In the genomic region with DNA sequence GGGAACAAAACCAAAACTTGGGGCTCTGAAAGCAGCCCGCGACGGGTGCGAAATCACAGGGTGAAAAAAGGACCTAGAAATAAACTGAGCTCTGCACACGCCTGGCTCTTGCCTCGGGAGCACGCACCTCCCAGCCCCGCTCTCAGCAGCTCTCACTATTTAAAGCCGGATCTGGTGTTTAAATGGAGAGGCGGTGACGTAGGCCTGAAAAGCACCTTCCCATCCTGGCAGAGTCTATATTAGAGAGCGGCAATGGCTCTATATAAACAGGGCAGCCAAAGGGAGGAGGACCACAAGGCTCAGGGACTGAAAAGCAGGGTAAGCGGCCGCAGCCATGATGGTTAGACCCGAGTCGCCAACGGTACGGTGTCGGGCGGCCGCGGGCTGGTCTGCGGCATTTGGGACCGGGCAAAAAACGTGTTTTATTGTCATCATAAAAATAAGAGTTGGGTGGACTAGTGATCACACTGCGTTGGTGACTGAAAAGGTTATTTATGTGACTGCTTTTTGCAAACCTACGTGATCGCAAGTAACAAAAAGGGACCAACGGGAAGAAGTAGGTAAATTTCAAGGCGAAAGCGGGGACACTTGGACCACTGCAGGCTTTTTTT, we compare ENCODE assay signal across 1 cellular context.
TF ChIP-seq lines count a peak whose summit lies in the region.

No MANE protein-coding gene starts in this region.

TF ChIP-seq in HEK293, 187 proteins besides CTCF, POLR2A, EP300 and RAD21 (continued from another document):
- TF ChIP-seq ZNF76 (tag by site-specific recombination; IDR thresholded peaks at IDR 0.05; ENCODE audit: borderline replicate concordance, low read depth) (peak; percentile 25; the same call in 1 of the 2 replicates), ZNF19 (tag by site-specific recombination; IDR thresholded peaks at IDR 0.05; ENCODE audit: low read depth) (no peak), ZFP37 (tag by site-specific recombination; IDR thresholded peaks at IDR 0.05) (no peak), ZNF549 (tag by site-specific recombination; IDR thresholded peaks at IDR 0.05) (peak; percentile 49; the same call in 1 of the 2 replicates), ZFP69B (tag by site-specific recombination; IDR thresholded peaks at IDR 0.05) (no peak), ZNF132 (tag by site-specific recombination; IDR thresholded peaks at IDR 0.05; ENCODE audit: borderline replicate concordance) (no peak), YY1 (tag by site-specific recombination; IDR thresholded peaks at IDR 0.05) (peak; percentile 61; the same call in 1 of the 2 replicates), INSM2 (tag by site-specific recombination; IDR thresholded peaks at IDR 0.05) (no peak), ZNF510 (tag by site-specific recombination; IDR thresholded peaks at IDR 0.05; ENCODE audit: insufficient replicate concordance) (no peak), OVOL3 (tag by site-specific recombination; IDR thresholded peaks at IDR 0.05) (no peak), ZNF585B (tag by site-specific recombination; IDR thresholded peaks at IDR 0.05) (no peak), PRDM1 (tag by site-specific recombination; IDR thresholded peaks at IDR 0.05) (peak; percentile 61; the same call in 1 of the 2 replicates), SP2 (tag by site-specific recombination; IDR thresholded peaks at IDR 0.05) (peak; percentile 51), SCRT2 (tag by site-specific recombination; IDR thresholded peaks at IDR 0.05) (no peak), ZSCAN16 (tag by site-specific recombination; IDR thresholded peaks at IDR 0.05) (no peak), ZNF660 (tag by site-specific recombination; IDR thresholded peaks at IDR 0.05) (peak; percentile 69), ZBTB26 (tag by site-specific recombination; optimal IDR thresholded peaks at IDR 0.05) (peak; percentile 50), ZNF571 (tag by site-specific recombination; IDR thresholded peaks at IDR 0.05) (no peak), ZNF561 (tag by site-specific recombination; IDR thresholded peaks at IDR 0.05; ENCODE audit: borderline replicate concordance) (peak; percentile 66; the same call in 1 of the 2 replicates), KLF1 (tag by site-specific recombination; IDR thresholded peaks at IDR 0.05) (no peak), ZBTB8A (tag by site-specific recombination; IDR thresholded peaks at IDR 0.05) (peak; percentile 42; the same call in 1 of the 2 replicates), ZBTB20 (tag by site-specific recombination; IDR thresholded peaks at IDR 0.05) (peak; percentile 40; the same call in 1 of the 2 replicates), ZNF501 (tag by site-specific recombination; IDR thresholded peaks at IDR 0.05) (no peak), ZNF248 (tag by site-specific recombination; IDR thresholded peaks at IDR 0.05) (no peak), ZNF423 (tag by site-specific recombination; IDR thresholded peaks at IDR 0.05) (no peak), ZNF2 (tag by site-specific recombination; IDR thresholded peaks at IDR 0.05) (0 out of 2 replicates have a peak, but pooled peaks have one; percentile 36), GLIS1 (tag by site-specific recombination; IDR thresholded peaks at IDR 0.05) (0 out of 2 replicates have a peak, but pooled peaks have one; percentile 12), ZBTB48 (tag by site-specific recombination; IDR thresholded peaks at IDR 0.05) (peak; percentile 38; the same call in 1 of the 2 replicates), ZNF596 (tag by site-specific recombination; IDR thresholded peaks at IDR 0.05) (no peak), OSR2 (tag by site-specific recombination; IDR thresholded peaks at IDR 0.05) (no peak), ZNF221 (tag by site-specific recombination; IDR thresholded peaks at IDR 0.05; ENCODE audit: borderline replicate concordance) (no peak), SP7 (tag by site-specific recombination; IDR thresholded peaks at IDR 0.05) (peak; percentile 44; the same call in 1 of the 2 replicates), ZBTB44 (tag by site-specific recombination; IDR thresholded peaks at IDR 0.05) (0 out of 2 replicates have a peak, but pooled peaks have one; percentile 18), EGR2 (tag by site-specific recombination; IDR thresholded peaks at IDR 0.05; ENCODE audit: low read depth) (no peak), ZNF830 (tag by site-specific recombination; IDR thresholded peaks at IDR 0.05; ENCODE audit: low read depth) (no peak), ZNF341 (tag by site-specific recombination; IDR thresholded peaks at IDR 0.05; ENCODE audit: low read depth) (peak; percentile 93), ZXDB (tag by site-specific recombination; IDR thresholded peaks at IDR 0.05) (no peak)
- TF ChIP-seq, protein P1, sequence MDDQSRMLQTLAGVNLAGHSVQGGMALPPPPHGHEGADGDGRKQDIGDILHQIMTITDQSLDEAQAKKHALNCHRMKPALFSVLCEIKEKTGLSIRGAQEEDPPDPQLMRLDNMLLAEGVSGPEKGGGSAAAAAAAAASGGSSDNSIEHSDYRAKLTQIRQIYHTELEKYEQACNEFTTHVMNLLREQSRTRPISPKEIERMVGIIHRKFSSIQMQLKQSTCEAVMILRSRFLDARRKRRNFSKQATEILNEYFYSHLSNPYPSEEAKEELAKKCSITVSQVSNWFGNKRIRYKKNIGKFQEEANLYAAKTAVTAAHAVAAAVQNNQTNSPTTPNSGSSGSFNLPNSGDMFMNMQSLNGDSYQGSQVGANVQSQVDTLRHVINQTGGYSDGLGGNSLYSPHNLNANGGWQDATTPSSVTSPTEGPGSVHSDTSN (CRISPR knock-in tag; IDR thresholded peaks at IDR 0.05) = no peak
- TF ChIP-seq, protein P2, sequence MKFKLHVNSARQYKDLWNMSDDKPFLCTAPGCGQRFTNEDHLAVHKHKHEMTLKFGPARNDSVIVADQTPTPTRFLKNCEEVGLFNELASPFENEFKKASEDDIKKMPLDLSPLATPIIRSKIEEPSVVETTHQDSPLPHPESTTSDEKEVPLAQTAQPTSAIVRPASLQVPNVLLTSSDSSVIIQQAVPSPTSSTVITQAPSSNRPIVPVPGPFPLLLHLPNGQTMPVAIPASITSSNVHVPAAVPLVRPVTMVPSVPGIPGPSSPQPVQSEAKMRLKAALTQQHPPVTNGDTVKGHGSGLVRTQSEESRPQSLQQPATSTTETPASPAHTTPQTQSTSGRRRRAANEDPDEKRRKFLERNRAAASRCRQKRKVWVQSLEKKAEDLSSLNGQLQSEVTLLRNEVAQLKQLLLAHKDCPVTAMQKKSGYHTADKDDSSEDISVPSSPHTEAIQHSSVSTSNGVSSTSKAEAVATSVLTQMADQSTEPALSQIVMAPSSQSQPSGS (tag by site-specific recombination; IDR thresholded peaks at IDR 0.05; ENCODE audit: low read depth) = peak; percentile 54; the same call in 1 of the 2 replicates
- TF ChIP-seq, protein P3, sequence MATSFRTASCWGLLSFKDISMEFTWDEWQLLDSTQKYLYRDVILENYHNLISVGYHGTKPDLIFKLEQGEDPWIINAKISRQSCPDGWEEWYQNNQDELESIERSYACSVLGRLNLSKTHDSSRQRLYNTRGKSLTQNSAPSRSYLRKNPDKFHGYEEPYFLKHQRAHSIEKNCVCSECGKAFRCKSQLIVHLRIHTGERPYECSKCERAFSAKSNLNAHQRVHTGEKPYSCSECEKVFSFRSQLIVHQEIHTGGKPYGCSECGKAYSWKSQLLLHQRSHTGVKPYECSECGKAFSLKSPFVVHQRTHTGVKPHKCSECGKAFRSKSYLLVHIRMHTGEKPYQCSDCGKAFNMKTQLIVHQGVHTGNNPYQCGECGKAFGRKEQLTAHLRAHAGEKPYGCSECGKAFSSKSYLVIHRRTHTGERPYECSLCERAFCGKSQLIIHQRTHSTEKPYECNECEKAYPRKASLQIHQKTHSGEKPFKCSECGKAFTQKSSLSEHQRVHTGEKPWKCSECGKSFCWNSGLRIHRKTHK (tag by site-specific recombination; IDR thresholded peaks at IDR 0.05) = no peak
- TF ChIP-seq, protein P4, sequence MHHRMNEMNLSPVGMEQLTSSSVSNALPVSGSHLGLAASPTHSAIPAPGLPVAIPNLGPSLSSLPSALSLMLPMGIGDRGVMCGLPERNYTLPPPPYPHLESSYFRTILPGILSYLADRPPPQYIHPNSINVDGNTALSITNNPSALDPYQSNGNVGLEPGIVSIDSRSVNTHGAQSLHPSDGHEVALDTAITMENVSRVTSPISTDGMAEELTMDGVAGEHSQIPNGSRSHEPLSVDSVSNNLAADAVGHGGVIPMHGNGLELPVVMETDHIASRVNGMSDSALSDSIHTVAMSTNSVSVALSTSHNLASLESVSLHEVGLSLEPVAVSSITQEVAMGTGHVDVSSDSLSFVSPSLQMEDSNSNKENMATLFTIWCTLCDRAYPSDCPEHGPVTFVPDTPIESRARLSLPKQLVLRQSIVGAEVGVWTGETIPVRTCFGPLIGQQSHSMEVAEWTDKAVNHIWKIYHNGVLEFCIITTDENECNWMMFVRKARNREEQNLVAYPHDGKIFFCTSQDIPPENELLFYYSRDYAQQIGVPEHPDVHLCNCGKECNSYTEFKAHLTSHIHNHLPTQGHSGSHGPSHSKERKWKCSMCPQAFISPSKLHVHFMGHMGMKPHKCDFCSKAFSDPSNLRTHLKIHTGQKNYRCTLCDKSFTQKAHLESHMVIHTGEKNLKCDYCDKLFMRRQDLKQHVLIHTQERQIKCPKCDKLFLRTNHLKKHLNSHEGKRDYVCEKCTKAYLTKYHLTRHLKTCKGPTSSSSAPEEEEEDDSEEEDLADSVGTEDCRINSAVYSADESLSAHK (tag by site-specific recombination; IDR thresholded peaks at IDR 0.05) = no peak
- TF ChIP-seq, protein P5, sequence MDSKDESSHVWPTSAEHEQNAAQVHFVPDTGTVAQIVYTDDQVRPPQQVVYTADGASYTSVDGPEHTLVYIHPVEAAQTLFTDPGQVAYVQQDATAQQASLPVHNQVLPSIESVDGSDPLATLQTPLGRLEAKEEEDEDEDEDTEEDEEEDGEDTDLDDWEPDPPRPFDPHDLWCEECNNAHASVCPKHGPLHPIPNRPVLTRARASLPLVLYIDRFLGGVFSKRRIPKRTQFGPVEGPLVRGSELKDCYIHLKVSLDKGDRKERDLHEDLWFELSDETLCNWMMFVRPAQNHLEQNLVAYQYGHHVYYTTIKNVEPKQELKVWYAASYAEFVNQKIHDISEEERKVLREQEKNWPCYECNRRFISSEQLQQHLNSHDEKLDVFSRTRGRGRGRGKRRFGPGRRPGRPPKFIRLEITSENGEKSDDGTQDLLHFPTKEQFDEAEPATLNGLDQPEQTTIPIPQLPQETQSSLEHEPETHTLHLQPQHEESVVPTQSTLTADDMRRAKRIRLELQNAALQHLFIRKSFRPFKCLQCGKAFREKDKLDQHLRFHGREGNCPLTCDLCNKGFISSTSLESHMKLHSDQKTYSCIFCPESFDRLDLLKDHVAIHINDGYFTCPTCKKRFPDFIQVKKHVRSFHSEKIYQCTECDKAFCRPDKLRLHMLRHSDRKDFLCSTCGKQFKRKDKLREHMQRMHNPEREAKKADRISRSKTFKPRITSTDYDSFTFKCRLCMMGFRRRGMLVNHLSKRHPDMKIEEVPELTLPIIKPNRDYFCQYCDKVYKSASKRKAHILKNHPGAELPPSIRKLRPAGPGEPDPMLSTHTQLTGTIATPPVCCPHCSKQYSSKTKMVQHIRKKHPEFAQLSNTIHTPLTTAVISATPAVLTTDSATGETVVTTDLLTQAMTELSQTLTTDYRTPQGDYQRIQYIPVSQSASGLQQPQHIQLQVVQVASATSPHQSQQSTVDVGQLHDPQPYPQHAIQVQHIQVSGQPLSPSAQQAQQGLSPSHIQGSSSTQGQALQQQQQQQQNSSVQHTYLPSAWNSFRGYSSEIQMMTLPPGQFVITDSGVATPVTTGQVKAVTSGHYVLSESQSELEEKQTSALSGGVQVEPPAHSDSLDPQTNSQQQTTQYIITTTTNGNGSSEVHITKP (tag by site-specific recombination; IDR thresholded peaks at IDR 0.05) = peak; percentile 71
